30 cellular contexts compared by ENCODE assay signal in the genomic region with DNA sequence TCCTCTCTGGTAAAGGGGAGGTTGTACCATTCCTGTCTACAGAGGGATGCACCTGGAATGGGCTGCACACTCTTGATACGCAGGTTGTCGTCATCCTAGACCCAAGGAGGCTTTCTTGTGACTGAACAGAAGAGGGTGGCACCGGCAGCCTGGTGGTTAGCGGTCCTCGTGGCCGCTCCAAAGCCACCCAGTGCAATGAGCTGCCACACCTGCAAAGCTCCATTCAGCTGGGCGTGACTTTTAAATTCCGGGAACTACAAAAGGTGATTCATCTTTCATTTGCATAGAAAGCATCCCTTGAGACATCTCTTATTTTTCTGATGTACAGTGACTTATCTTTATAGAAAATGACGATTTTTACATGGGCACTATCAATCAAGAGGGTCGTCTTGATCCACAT.
"Had no signal": no experiment of that assay in that cellular context is flagged by ENCODE, and none has a peak within 500 bp of the region (broad histone marks: within the 10 kb centered on the region; RNA-seq: fewer than 3 reads in every experiment).

No MANE protein-coding gene starts in this region.

- H3K9me3 ChIP-seq: lower lobe of right lung, uterus had no signal

- DNase-seq: activated CD4-positive, alpha-beta memory T cell treated with anti-CD3 and anti-CD28 coated beads for 36 hours; activated CD4-positive, alpha-beta T cell treated with anti-CD3 and anti-CD28 coated beads, Interleukin-2, amount 10 ng/mL, durations not matched to agents 24 days and 14 days; activated CD8-positive, alpha-beta memory T cell treated with anti-CD3 and anti-CD28 coated beads, Interleukin-2, amount 50 U/mL, for 4 hours; activated gamma-delta T cell treated with Interleukin-2 at 50 U/mL for 16 hours; activated naive CD4-positive, alpha-beta T cell treated with anti-CD3 and anti-CD28 coated beads, Interleukin-2, amount 50 U/mL, for 16 hours; activated T-cell treated with anti-CD3 and anti-CD28 coated beads, Interleukin-2, amount 50 U/mL, for 1 hour; amniotic stem cell; dermis blood vessel endothelial cell; effector CD4-positive, alpha-beta T cell; erythroblast; head of caudate nucleus; hippocampal formation; left lung; lower lobe of right lung; mesendoderm; mucosa of descending colon; stimulated activated CD4-positive, alpha-beta T cell treated with anti-CD3 and anti-CD28 coated beads, Interleukin-1b, Interleukin-23, amount 100 ng/mL, for 48 hours; stimulated activated CD4-positive, alpha-beta T cell treated with anti-CD3 and anti-CD28 coated beads, Interleukin-4, amount 100 ng/mL, for 4 hours; stimulated activated CD8-positive, alpha-beta memory T cell treated with anti-CD3 and anti-CD28 coated beads, Interleukin-4, amount 100 ng/mL, for 48 hours; stomach; T-helper 9 cell; uterus had no signal

- H3K4me1 ChIP-seq: left lung, lower lobe of right lung, stomach, tibial nerve, uterus had no signal

- H3K27me3 ChIP-seq: left lung, right atrium auricular region, stomach, tibial nerve, uterus had no signal

- H3K4me2 ChIP-seq: smooth muscle cell had no signal

- H3K36me3 ChIP-seq: left lung, lower lobe of right lung, right atrium auricular region, stomach, tibial nerve, uterus had no signal

- H3K27ac ChIP-seq: left lung, lower lobe of right lung, right atrium auricular region, stomach, uterus, VCaP had no signal

- ATAC-seq: activated CD4-positive, CD25-positive, alpha-beta regulatory T cell treated with anti-CD3 and anti-CD28 coated beads, Interleukin-2, amount 50 U/mL, for 24 hours; activated T-helper 17 cell treated with anti-CD3 and anti-CD28 coated beads, Interleukin-2, amount 50 U/mL, for 72 hours; left lung; lower lobe of right lung; mucosa of descending colon; natural killer cell treated with Interleukin-12 subunit alpha and Interleukin-12 subunit beta and Interleukin-15 and Interleukin-18, amount 100 ng/mL, for 72 hours; stimulated activated memory B cell treated with anti-CD40 and anti-IgM and Interleukin-4, amounts not matched to agents 10 μg/mL and 1 μg/mL and 100 μg/mL, for 72 hours had no signal

- H3K4me3 ChIP-seq: left lung, lower lobe of right lung, mucosa of descending colon, right atrium auricular region, smooth muscle cell, stomach, tibial nerve, uterus had no signal
